ENCODE assay signal across 13 cellular contexts in genomic region chr4:70715097-70715496, GRCh38. TPM values are rescaled to one million over a fixed set of nuclear protein-coding genes. Genes with fewer than 3 reads are reported as not detected.
DNase-seq lines count a peak whose midpoint lies in the region; ATAC-seq, FAIRE-seq and TF ChIP-seq lines count a peak whose summit lies in the region.
"Had no signal": no experiment of that assay in that cellular context is flagged by ENCODE, and none has a peak within 500 bp of the region (broad histone marks: within the 10 kb centered on the region; RNA-seq: fewer than 3 reads in every experiment).

No MANE protein-coding gene starts in this region.

- no peaks in the 10 kb centered on the region for H3K36me3 Mint-ChIP-seq in activated T-cell treated with anti-CD3 and anti-CD28 coated beads, Interleukin-2, amount 50 U/mL, for 72 hours (ENCODE audit: insufficient read depth in 2 of 2)
- H3K36me3 Mint-ChIP-seq in activated T-cell treated with anti-CD3 and anti-CD28 coated beads, Interleukin-2, amount 50 U/mL, for 4 hours (ENCODE audit: insufficient read depth), result no peaks in the 10 kb centered on the region
- H3K36me3 Mint-ChIP-seq: T-cell had no signal

- H3K4me3 Mint-ChIP-seq in activated T-cell treated with anti-CD3 and anti-CD28 coated beads, Interleukin-2, amount 50 U/mL, for 72 hours, result peak overlapping the region in 1 of 2 donors; percentile 69
- no peak overlapping the region for H3K4me3 Mint-ChIP-seq in activated T-cell treated with anti-CD3 and anti-CD28 coated beads, Interleukin-2, amount 50 U/mL, for 4 hours
- H3K4me3 Mint-ChIP-seq: T-cell had no signal

- no peak overlapping the region for H3K27ac ChIP-seq in brain microvascular endothelial cell
- H3K27ac ChIP-seq: tibial nerve had no signal

- no peak for FAIRE-seq in frontal cortex (lab: Jason Lieb, UNC)
- FAIRE-seq: A204.1, colon had no signal

- H3K9me3 Mint-ChIP-seq in activated T-cell treated with anti-CD3 and anti-CD28 coated beads, Interleukin-2, amount 50 U/mL, for 72 hours, result no peaks in the 10 kb centered on the region
- H3K9me3 Mint-ChIP-seq in activated T-cell treated with anti-CD3 and anti-CD28 coated beads, Interleukin-2, amount 50 U/mL, for 4 hours, result no peaks in the 10 kb centered on the region
- H3K9me3 Mint-ChIP-seq: T-cell had no signal

- no peaks in the 10 kb centered on the region for H3K36me3 ChIP-seq in brain microvascular endothelial cell (replicated peaks)
- H3K36me3 ChIP-seq: HAP-1, tibial nerve had no signal

- H3K27ac Mint-ChIP-seq in activated T-cell treated with anti-CD3 and anti-CD28 coated beads, Interleukin-2, amount 50 U/mL, for 72 hours, result peak overlapping the region; percentile 82
- H3K27ac Mint-ChIP-seq: T-cell had no signal

- no peaks in the 10 kb centered on the region for H3K27me3 ChIP-seq in brain microvascular endothelial cell (replicated peaks)
- H3K27me3 ChIP-seq: tibial nerve had no signal

- peak in 1 of 2 donors; percentile 11 for DNase-seq in activated T-cell treated with anti-CD3 and anti-CD28 coated beads, Interleukin-2, amount 50 U/mL, for 72 hours
- DNase-seq in activated T-cell treated with anti-CD3 and anti-CD28 coated beads, Interleukin-2, amount 50 U/mL, for 4 hours, result no peak
- peak; percentile 44 for DNase-seq in brain microvascular endothelial cell
- DNase-seq in frontal cortex (ENCODE audit: low spot score in 2 of 2), result no peak
- DNase-seq in SW480 (ENCODE audit: low spot score), result no peak
- no peak for DNase-seq in activated CD4-positive, alpha-beta T cell treated with anti-CD3 and anti-CD28 coated beads for 1 hour
- no peak for DNase-seq in dermis blood vessel endothelial cell
- DNase-seq: T-cell had no signal

- no peaks in the 10 kb centered on the region for H3K27me3 Mint-ChIP-seq in activated T-cell treated with anti-CD3 and anti-CD28 coated beads, Interleukin-2, amount 50 U/mL, for 72 hours (ENCODE audit: low read depth)
- no peaks in the 10 kb centered on the region for H3K27me3 Mint-ChIP-seq in activated T-cell treated with anti-CD3 and anti-CD28 coated beads, Interleukin-2, amount 50 U/mL, for 4 hours (ENCODE audit: low read depth)
- H3K27me3 Mint-ChIP-seq: T-cell had no signal

- TF ChIP-seq CTCF in brain microvascular endothelial cell (IDR thresholded peaks at IDR 0.05; ENCODE audit: low read depth, low read length, missing control alignments), result no peak

- H3K4me3 ChIP-seq in brain microvascular endothelial cell (ENCODE audit: low read depth, low read length), result no peak overlapping the region
- H3K4me3 ChIP-seq: HAP-1, tibial nerve had no signal

- H3K4me1 Mint-ChIP-seq in activated T-cell treated with anti-CD3 and anti-CD28 coated beads, Interleukin-2, amount 50 U/mL, for 72 hours (ENCODE audit: low read depth), result peaks cover 40% of the 10 kb centered on the region
- H3K4me1 Mint-ChIP-seq in activated T-cell treated with anti-CD3 and anti-CD28 coated beads, Interleukin-2, amount 50 U/mL, for 4 hours (ENCODE audit: low read depth), result peaks cover 29% of the 10 kb centered on the region

- in situ Hi-C loops in brain microvascular endothelial cell (cut with HindIII; ENCODE audit: low pct_ligation_motif_present, low sequenced_read_pairs), result no loop called here

- peak in 1 of 2 donors; percentile 35 for ATAC-seq in activated T-cell treated with anti-CD3 and anti-CD28 coated beads, Interleukin-2, amount 50 U/mL, for 72 hours (replicated peaks in 1 of 2)
- ATAC-seq in activated T-cell treated with anti-CD3 and anti-CD28 coated beads, Interleukin-2, amount 50 U/mL, for 4 hours, result no peak
- ATAC-seq in HG03175 (IDR thresholded peaks at IDR 0.05; ENCODE audit: unreplicated experiment), result peak; percentile 9
- ATAC-seq: T-cell had no signal

RNA-seq across cellular contexts. Expression of gene RUFY3, which starts 6.7 kb away (rescaled TPM):
- 10 to 100 TPM; 27.6 to 30.2 TPM for total RNA-seq in activated T-cell treated with anti-CD3 and anti-CD28 coated beads, Interleukin-2, amount 50 U/mL, for 72 hours
- 1 to 10 TPM; 6.3 to 8.0 (median 7.9) TPM for total RNA-seq in activated T-cell treated with anti-CD3 and anti-CD28 coated beads, Interleukin-2, amount 50 U/mL, for 4 hours
- total RNA-seq in frontal cortex (669 TPM), dermis blood vessel endothelial cell (50.7 and 58.9 TPM in 2 replicates)

RNA-seq across cellular contexts. Expression of gene UTP3, which starts 26.8 kb away (rescaled TPM):
- total RNA-seq in activated T-cell treated with anti-CD3 and anti-CD28 coated beads, Interleukin-2, amount 50 U/mL, for 72 hours, result 10 to 100 TPM; 24.3 to 26.0 TPM
- 10 to 100 TPM; 49.2 to 54.8 (median 51.4) TPM for total RNA-seq in activated T-cell treated with anti-CD3 and anti-CD28 coated beads, Interleukin-2, amount 50 U/mL, for 4 hours
- 16.3 TPM for total RNA-seq in frontal cortex
- total RNA-seq in dermis blood vessel endothelial cell, result 20.8 and 27.1 TPM in 2 replicates

RNA-seq across cellular contexts. Expression of gene JCHAIN, which starts 48.8 kb away (rescaled TPM):
- total RNA-seq in activated T-cell treated with anti-CD3 and anti-CD28 coated beads, Interleukin-2, amount 50 U/mL, for 72 hours, result under 1 TPM in 1 of 2 donors, not detected in 1; 0.49 TPM
- 1 to 10 TPM in 2 of 3 donors, under 1 TPM in 1; 0.58 to 1.4 (median 1.1) TPM for total RNA-seq in activated T-cell treated with anti-CD3 and anti-CD28 coated beads, Interleukin-2, amount 50 U/mL, for 4 hours
- total RNA-seq in frontal cortex (under 0.01 TPM), dermis blood vessel endothelial cell (not detected in 2 replicates)

Comparison
In these comparisons a context has a peak if more than half of its experiments do, and no peak if none do; other contexts are left out.
1. RNA of gene RUFY3, which starts 6.7 kb away (total RNA-seq): 669 TPM in frontal cortex (single experiment); 50.7 to 58.9 TPM in dermis blood vessel endothelial cell, 27.6 to 30.2 TPM in activated T-cell treated with anti-CD3 and anti-CD28 coated beads, Interleukin-2, amount 50 U/mL, for 72 hours and 6.3 to 8.0 TPM in activated T-cell treated with anti-CD3 and anti-CD28 coated beads, Interleukin-2, amount 50 U/mL, for 4 hours; every median in the first group is over 10 times any median in the second.